ENCODE assay signal across 8 cellular contexts in the genomic region with DNA sequence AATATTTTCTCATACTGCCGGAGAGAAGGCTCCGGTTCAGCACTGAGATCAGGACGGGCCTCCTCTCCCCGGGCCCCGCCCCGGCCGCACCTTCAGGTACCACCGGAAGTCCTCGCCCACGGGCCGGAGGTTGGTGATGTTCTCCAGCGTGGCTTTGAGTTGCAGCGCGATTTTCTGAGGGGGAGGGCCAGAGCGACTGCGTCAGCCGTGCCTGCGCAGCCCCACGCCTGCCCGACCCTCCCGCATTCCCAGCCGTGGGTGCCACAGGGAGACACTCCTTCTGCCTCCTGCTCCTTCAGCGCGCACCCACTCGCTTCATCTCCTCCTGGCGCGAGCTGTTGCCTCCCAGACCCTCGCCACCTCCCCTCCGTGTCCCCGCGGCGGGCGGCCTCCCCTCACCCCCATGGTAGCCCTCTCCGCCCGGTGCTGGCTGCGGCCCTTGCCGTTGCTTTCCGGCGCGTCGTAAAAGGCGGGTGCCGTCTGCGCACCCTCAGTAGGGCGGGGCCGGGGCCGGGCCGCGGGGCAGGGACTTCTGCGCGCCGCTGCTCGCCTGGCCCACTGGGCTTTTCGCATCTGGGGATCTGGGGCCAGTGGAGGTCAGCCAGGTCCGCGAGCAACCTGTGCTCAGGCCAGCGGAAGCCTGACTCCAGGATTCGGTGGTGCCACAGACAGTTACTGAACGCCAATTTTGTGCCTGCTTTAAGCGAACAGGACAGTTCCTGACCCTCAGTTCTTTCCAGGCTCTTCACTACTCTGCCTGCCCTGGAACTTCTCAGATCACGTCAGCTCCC. TPM values are rescaled to one million over a fixed set of nuclear protein-coding genes. Genes with fewer than 3 reads are reported as not detected.
A peak's percentile ranks its signal among the peaks of the same experiment; 100 is the strongest.
DNase-seq lines count a peak whose midpoint lies in the region; ATAC-seq and TF ChIP-seq lines count a peak whose summit lies in the region.

TSS of gene CZIB (minus strand) at position 464 of the 791 bp plus-strand sequence. CDS start at position 405, 59 bp downstream.

- H3K4me3 ChIP-seq in liver (ENCODE audit: low read depth in 1 of 3, low read length in 3 of 3), result peak within 1 kb of the TSS; percentile 76 to 93 (median 85)

- DNase-seq in C1 segment of cervical spinal cord (lab: John Stamatoyannopoulos, UW) (peak; percentile 69 to 95 (median 90)), NCI-H748 treated with DMSO at 0.1 percent for 48 hours (lab: John Stamatoyannopoulos, UW) (peak; percentile 84), dermis microvascular lymphatic vessel endothelial cell (ENCODE audit: low read depth in 2 of 2) (peak; percentile 73 to 90)
- peak; percentile 97 to 98 for DNase-seq in activated CD4-positive, alpha-beta T cell treated with anti-CD3 and anti-CD28 coated beads, Interleukin-2, amount 50 U/mL, for 48 hours
- peak; percentile 97 for DNase-seq in stimulated activated CD4-positive, alpha-beta T cell treated with anti-CD3 and anti-CD28 coated beads, Interleukin-4, amount 100 ng/mL, for 24 hours

- no peaks in the 10 kb centered on the region for H3K27me3 ChIP-seq in liver (ENCODE audit: control insufficient read depth in 4 of 4, insufficient read depth in 4 of 4, low read length in 3 of 4)

- under 1% methylated on average over 61 of the region's 61 CpGs for WGBS in liver

- TF ChIP-seq RAD21 in liver (IDR thresholded peaks at IDR 0.05), result peak in 1 of 2 donors; percentile 10

- no peak for TF ChIP-seq CTCF in liver (IDR thresholded peaks at IDR 0.05; ENCODE audit: low read depth, low read length, missing input control)

- peak within 1 kb of the TSS; percentile 61 to 73 for H3K9ac ChIP-seq in liver (ENCODE audit: low read depth in 1 of 2, low read length in 2 of 2)

- no peaks in the 10 kb centered on the region for H3K9me3 ChIP-seq in liver (ENCODE audit: control insufficient read depth in 4 of 4, low read length in 3 of 4)

- H3K27ac ChIP-seq in liver (ENCODE audit: low read depth in 1 of 2, low read length in 2 of 2), result peak within 1 kb of the TSS; percentile 98 to 99

- H3K36me3 ChIP-seq in liver (ENCODE audit: control insufficient read depth in 4 of 4, insufficient read depth in 3 of 4, low read depth in 1 of 4, low read length in 3 of 4), result peaks cover 0 to 9% (median 1%) of the 10 kb centered on the region in 4 donors

- ATAC-seq in GM19372 (IDR thresholded peaks at IDR 0.05; ENCODE audit: low read depth, unreplicated experiment), result peak; percentile 92
- ATAC-seq in HG03558 (IDR thresholded peaks at IDR 0.05; ENCODE audit: extremely low read depth, unreplicated experiment), result peak; percentile 68

- H3K4me1 ChIP-seq in liver (ENCODE audit: control insufficient read depth in 4 of 4, insufficient read depth in 4 of 4, low read length in 3 of 4), result peaks cover 7 to 16% (median 14%) of the 10 kb centered on the region in 4 donors

TF ChIP-seq in liver, 16 proteins besides CTCF, POLR2A, EP300 and RAD21:
- TF ChIP-seq GABPA (IDR thresholded peaks at IDR 0.05 in 1 of 2, conservative IDR thresholded peaks at IDR 0.05 in 1 of 2) (peak; percentile 69 to 88), FOXA2 (IDR thresholded peaks at IDR 0.05) (no peak), FOXA1 (IDR thresholded peaks at IDR 0.05) (no peak), REST (IDR thresholded peaks at IDR 0.05) (peak; percentile 98), HNF4A (conservative IDR thresholded peaks at IDR 0.05) (no peak), NR2F2 (IDR thresholded peaks at IDR 0.05) (peak; percentile 37), EGR1 (IDR thresholded peaks at IDR 0.05; ENCODE audit: low read depth in 2 of 2) (peak; percentile 85), JUND (IDR thresholded peaks at IDR 0.05) (peak; percentile 17 to 19), SP1 (IDR thresholded peaks at IDR 0.05) (peak; percentile 34), HNF4G (IDR thresholded peaks at IDR 0.05) (no peak), RXRA (IDR thresholded peaks at IDR 0.05) (peak; percentile 36 to 50), TAF1 (conservative IDR thresholded peaks at IDR 0.05) (peak; percentile 44), YY1 (IDR thresholded peaks at IDR 0.05) (peak; percentile 81)
- TF ChIP-seq, protein P1, sequence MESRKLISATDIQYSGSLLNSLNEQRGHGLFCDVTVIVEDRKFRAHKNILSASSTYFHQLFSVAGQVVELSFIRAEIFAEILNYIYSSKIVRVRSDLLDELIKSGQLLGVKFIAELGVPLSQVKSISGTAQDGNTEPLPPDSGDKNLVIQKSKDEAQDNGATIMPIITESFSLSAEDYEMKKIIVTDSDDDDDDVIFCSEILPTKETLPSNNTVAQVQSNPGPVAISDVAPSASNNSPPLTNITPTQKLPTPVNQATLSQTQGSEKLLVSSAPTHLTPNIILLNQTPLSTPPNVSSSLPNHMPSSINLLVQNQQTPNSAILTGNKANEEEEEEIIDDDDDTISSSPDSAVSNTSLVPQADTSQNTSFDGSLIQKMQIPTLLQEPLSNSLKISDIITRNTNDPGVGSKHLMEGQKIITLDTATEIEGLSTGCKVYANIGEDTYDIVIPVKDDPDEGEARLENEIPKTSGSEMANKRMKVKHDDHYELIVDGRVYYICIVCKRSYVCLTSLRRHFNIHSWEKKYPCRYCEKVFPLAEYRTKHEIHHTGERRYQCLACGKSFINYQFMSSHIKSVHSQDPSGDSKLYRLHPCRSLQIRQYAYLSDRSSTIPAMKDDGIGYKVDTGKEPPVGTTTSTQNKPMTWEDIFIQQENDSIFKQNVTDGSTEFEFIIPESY (IDR thresholded peaks at IDR 0.05), result peak; percentile 61
- TF ChIP-seq, protein P2, sequence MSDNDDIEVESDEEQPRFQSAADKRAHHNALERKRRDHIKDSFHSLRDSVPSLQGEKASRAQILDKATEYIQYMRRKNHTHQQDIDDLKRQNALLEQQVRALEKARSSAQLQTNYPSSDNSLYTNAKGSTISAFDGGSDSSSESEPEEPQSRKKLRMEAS (IDR thresholded peaks at IDR 0.05), result peak; percentile 52
- TF ChIP-seq, protein P3, sequence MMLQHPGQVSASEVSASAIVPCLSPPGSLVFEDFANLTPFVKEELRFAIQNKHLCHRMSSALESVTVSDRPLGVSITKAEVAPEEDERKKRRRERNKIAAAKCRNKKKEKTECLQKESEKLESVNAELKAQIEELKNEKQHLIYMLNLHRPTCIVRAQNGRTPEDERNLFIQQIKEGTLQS (IDR thresholded peaks at IDR 0.05), result no peak
TF ChIP-seq in liver: peak in this region for 11.

RNA-seq across cellular contexts. Expression of gene CZIB, which starts in this region (rescaled TPM):
- total RNA-seq in dermis microvascular lymphatic vessel endothelial cell (30.6 and 33.4 TPM in 2 replicates), liver (10 to 100 TPM; 19.8 to 29.8 TPM)
- polyA plus RNA-seq in liver, result 10 to 100 TPM; 20.9 to 32.3 TPM

Comparison
In these comparisons a context has a peak if more than half of its experiments do, and no peak if none do; other contexts are left out.
1. Peak in every context shown above with its lines: DNase-seq, ATAC-seq, H3K4me3 ChIP-seq and H3K27ac ChIP-seq.